ENCODE assay signal across 1 cellular context in the genomic region with DNA sequence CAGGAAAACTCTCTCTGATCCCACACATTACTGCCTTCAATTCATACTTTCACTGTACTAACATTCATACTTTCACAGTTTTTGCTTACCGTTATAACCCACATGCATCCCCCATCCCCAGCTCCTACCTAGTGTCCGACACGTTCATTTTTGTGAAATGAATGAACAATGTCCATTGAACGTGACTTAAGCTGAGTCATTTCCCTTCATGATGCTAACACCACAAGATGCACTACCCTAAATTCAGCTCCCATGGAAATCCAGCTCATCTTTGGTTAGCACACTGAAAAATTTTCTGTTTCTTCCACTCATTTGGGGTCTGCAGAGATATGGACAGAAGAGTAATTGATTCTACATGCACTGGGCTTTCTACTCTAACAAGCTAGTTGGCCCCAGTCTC.
TF ChIP-seq lines count a peak whose summit lies in the region.

No MANE protein-coding gene starts in this region.

TF ChIP-seq in HCT116, 20 proteins besides CTCF, POLR2A, EP300 and RAD21 (continued from another document):
- TF ChIP-seq REST (IDR thresholded peaks at IDR 0.05; ENCODE audit: low read depth) (no peak), SP1 (IDR thresholded peaks at IDR 0.05; ENCODE audit: low read depth) (no peak)
- TF ChIP-seq, protein P1, sequence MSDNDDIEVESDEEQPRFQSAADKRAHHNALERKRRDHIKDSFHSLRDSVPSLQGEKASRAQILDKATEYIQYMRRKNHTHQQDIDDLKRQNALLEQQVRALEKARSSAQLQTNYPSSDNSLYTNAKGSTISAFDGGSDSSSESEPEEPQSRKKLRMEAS (IDR thresholded peaks at IDR 0.05): no peak
- TF ChIP-seq, protein P2, sequence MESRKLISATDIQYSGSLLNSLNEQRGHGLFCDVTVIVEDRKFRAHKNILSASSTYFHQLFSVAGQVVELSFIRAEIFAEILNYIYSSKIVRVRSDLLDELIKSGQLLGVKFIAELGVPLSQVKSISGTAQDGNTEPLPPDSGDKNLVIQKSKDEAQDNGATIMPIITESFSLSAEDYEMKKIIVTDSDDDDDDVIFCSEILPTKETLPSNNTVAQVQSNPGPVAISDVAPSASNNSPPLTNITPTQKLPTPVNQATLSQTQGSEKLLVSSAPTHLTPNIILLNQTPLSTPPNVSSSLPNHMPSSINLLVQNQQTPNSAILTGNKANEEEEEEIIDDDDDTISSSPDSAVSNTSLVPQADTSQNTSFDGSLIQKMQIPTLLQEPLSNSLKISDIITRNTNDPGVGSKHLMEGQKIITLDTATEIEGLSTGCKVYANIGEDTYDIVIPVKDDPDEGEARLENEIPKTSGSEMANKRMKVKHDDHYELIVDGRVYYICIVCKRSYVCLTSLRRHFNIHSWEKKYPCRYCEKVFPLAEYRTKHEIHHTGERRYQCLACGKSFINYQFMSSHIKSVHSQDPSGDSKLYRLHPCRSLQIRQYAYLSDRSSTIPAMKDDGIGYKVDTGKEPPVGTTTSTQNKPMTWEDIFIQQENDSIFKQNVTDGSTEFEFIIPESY (IDR thresholded peaks at IDR 0.05; ENCODE audit: extremely low read depth, insufficient replicate concordance, low read length): no peak
